Comparison of ENCODE assay signal across 27 cellular contexts in the genomic region with DNA sequence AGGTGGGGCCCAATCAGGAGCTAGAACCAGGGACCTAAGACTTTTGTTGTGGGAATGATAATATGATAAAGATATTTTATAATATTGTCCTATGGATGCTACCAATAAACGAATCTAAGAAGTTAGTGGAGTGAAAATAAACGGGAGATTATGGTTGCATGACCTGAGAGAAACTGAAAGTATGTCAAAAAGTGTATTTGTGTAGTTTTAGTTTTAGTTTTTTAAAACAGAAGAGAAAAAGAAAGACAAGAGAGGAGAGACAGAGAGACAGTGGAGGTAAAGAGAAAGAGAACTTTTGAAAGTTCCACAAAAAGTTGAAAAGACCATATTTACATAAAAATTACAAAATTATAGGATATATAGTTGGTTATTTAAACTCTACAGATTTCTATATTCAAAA.
DNase-seq lines count a peak whose midpoint lies in the region; ATAC-seq, FAIRE-seq and TF ChIP-seq lines count a peak whose summit lies in the region.
"Had no signal": no experiment of that assay in that cellular context is flagged by ENCODE, and none has a peak within 500 bp of the region (broad histone marks: within the 10 kb centered on the region; RNA-seq: fewer than 3 reads in every experiment).

No MANE protein-coding gene starts in this region.

- no peaks in the 10 kb centered on the region for H3K36me3 Mint-ChIP-seq in activated naive CD8-positive, alpha-beta T cell treated with anti-CD3 and anti-CD28 coated beads, Interleukin-2, amount 50 U/mL, for 24 hours (ENCODE audit: low read depth)
- H3K36me3 Mint-ChIP-seq in activated naive CD8-positive, alpha-beta T cell treated with anti-CD3 and anti-CD28 coated beads for 36 hours: no peaks in the 10 kb centered on the region
- no peaks in the 10 kb centered on the region for H3K36me3 Mint-ChIP-seq in activated B cell treated with CpG ODN at 0.5 μM for 24 hours (ENCODE audit: low read depth)
- H3K36me3 Mint-ChIP-seq: naive thymus-derived CD4-positive, alpha-beta T cell had no signal

- CTCF ChIA-PET in activated B cell treated with CpG ODN at 0.5 μM for 24 hours (lab: Charles Lee): no interaction called here

- no peaks in the 10 kb centered on the region for H3K4me1 Mint-ChIP-seq in activated naive CD8-positive, alpha-beta T cell treated with anti-CD3 and anti-CD28 coated beads, Interleukin-2, amount 50 U/mL, for 24 hours
- H3K4me1 Mint-ChIP-seq in activated naive CD8-positive, alpha-beta T cell treated with anti-CD3 and anti-CD28 coated beads for 36 hours: no peaks in the 10 kb centered on the region
- H3K4me1 Mint-ChIP-seq in activated B cell treated with CpG ODN at 0.5 μM for 24 hours: peaks cover 23% of the 10 kb centered on the region
- H3K4me1 Mint-ChIP-seq: activated CD4-positive, alpha-beta T cell treated with anti-CD3 and anti-CD28 coated beads for 36 hours; naive thymus-derived CD4-positive, alpha-beta T cell had no signal

- peak overlapping the region; percentile 12 for H3K27ac Mint-ChIP-seq in activated naive CD8-positive, alpha-beta T cell treated with anti-CD3 and anti-CD28 coated beads, Interleukin-2, amount 50 U/mL, for 24 hours
- H3K27ac Mint-ChIP-seq in activated naive CD8-positive, alpha-beta T cell treated with anti-CD3 and anti-CD28 coated beads for 36 hours: no peak overlapping the region
- H3K27ac Mint-ChIP-seq in activated B cell treated with CpG ODN at 0.5 μM for 24 hours: peak overlapping the region; percentile 74
- H3K27ac Mint-ChIP-seq: activated CD4-positive, alpha-beta T cell treated with anti-CD3 and anti-CD28 coated beads for 36 hours; activated CD8-positive, alpha-beta T cell treated with anti-CD3 and anti-CD28 coated beads, Interleukin-2, amount 10 ng/mL, durations not matched to agents 7 days and 5 days; activated T-helper 2 cell treated with anti-CD3 and anti-CD28 coated beads, Interferon-gamma antibody, Interleukin-2, Interleukin-4, amounts not matched to agents 10 μg/mL and 5 μg/mL and 100 μg/mL, durations not matched to agents 14 hours and 24 hours and 36 hours; naive thymus-derived CD4-positive, alpha-beta T cell; progenitor cell of endocrine pancreas had no signal

- no peak overlapping the region for H3K9ac ChIP-seq in colonic mucosa (ENCODE audit: low read depth in 2 of 2, low read length in 2 of 2)

- H3K4me3 Mint-ChIP-seq in activated naive CD8-positive, alpha-beta T cell treated with anti-CD3 and anti-CD28 coated beads, Interleukin-2, amount 50 U/mL, for 24 hours: no peak overlapping the region
- H3K4me3 Mint-ChIP-seq in activated naive CD8-positive, alpha-beta T cell treated with anti-CD3 and anti-CD28 coated beads for 36 hours: no peak overlapping the region
- H3K4me3 Mint-ChIP-seq in activated B cell treated with CpG ODN at 0.5 μM for 24 hours: peak overlapping the region; percentile 50
- H3K4me3 Mint-ChIP-seq: activated CD4-positive, alpha-beta T cell treated with anti-CD3 and anti-CD28 coated beads for 36 hours; activated CD8-positive, alpha-beta T cell treated with anti-CD3 and anti-CD28 coated beads, Interleukin-2, amount 10 ng/mL, durations not matched to agents 7 days and 5 days; naive thymus-derived CD4-positive, alpha-beta T cell had no signal

- no peak overlapping the region for H3K27ac ChIP-seq in colonic mucosa
- H3K27ac ChIP-seq: transverse colon had no signal

- DNase-seq in activated naive CD8-positive, alpha-beta T cell treated with anti-CD3 and anti-CD28 coated beads, Interleukin-2, amount 50 U/mL, for 24 hours: no peak
- DNase-seq in activated naive CD8-positive, alpha-beta T cell treated with anti-CD3 and anti-CD28 coated beads for 36 hours: no peak
- DNase-seq in activated B cell treated with CpG ODN at 0.5 μM for 24 hours (no peak), colonic mucosa (no peak), urothelium cell line (ENCODE audit: low spot score) (no peak), Kasumi-1 (lab: John Stamatoyannopoulos, UW) (no peak), OCI-M2 (lab: John Stamatoyannopoulos, UW; ENCODE audit: unreplicated experiment) (no peak)
- DNase-seq: 8988T; activated CD4-positive, alpha-beta T cell treated with anti-CD3 and anti-CD28 coated beads for 36 hours; activated CD8-positive, alpha-beta T cell treated with anti-CD3 and anti-CD28 coated beads, Interleukin-2, amount 10 ng/mL, durations not matched to agents 7 days and 5 days; activated naive CD4-positive, alpha-beta T cell treated with anti-CD3 and anti-CD28 coated beads, Interleukin-2, amount 50 U/mL, for 16 hours; KG1; midbrain; MV-4-11; naive thymus-derived CD4-positive, alpha-beta T cell; NCI-H1436 treated with DMSO at 0.1 percent for 48 hours; NCI-H345; SIG-M5; stimulated activated CD4-positive, alpha-beta T cell treated with anti-CD3 and anti-CD28 coated beads, Interleukin-4, amount 100 ng/mL, for 4 hours; SW 1271; transverse colon had no signal

- no peaks in the 10 kb centered on the region for H3K4me1 ChIP-seq in colonic mucosa

- no peak for ATAC-seq in activated naive CD8-positive, alpha-beta T cell treated with anti-CD3 and anti-CD28 coated beads, Interleukin-2, amount 50 U/mL, for 24 hours
- peak; percentile 83 for ATAC-seq in HG03432 (IDR thresholded peaks at IDR 0.05; ENCODE audit: unreplicated experiment)
- no peak for ATAC-seq in activated B cell treated with CpG ODN at 0.5 μM for 24 hours (ENCODE audit: low read depth)
- ATAC-seq: activated CD4-positive, alpha-beta T cell treated with anti-CD3 and anti-CD28 coated beads for 36 hours; activated CD8-positive, alpha-beta T cell treated with anti-CD3 and anti-CD28 coated beads, Interleukin-2, amount 10 ng/mL, durations not matched to agents 7 days and 5 days; HCT116; naive thymus-derived CD4-positive, alpha-beta T cell had no signal

- H3K27me3 Mint-ChIP-seq in activated naive CD8-positive, alpha-beta T cell treated with anti-CD3 and anti-CD28 coated beads, Interleukin-2, amount 50 U/mL, for 24 hours: no peaks in the 10 kb centered on the region
- H3K27me3 Mint-ChIP-seq in activated naive CD8-positive, alpha-beta T cell treated with anti-CD3 and anti-CD28 coated beads for 36 hours: no peaks in the 10 kb centered on the region
- no peaks in the 10 kb centered on the region for H3K27me3 Mint-ChIP-seq in activated B cell treated with CpG ODN at 0.5 μM for 24 hours
- H3K27me3 Mint-ChIP-seq: activated CD4-positive, alpha-beta T cell treated with anti-CD3 and anti-CD28 coated beads for 36 hours; naive thymus-derived CD4-positive, alpha-beta T cell; progenitor cell of endocrine pancreas had no signal

- FAIRE-seq in urothelium cell line (lab: Jason Lieb, UNC): no peak
- FAIRE-seq: endothelial cell of umbilical vein, G401.6 had no signal

- no peaks in the 10 kb centered on the region for H3K9me3 ChIP-seq in colonic mucosa
- H3K9me3 ChIP-seq: transverse colon had no signal

- no peak overlapping the region for H3K4me3 ChIP-seq in colonic mucosa
- H3K4me3 ChIP-seq: transverse colon had no signal

- H3K27me3 ChIP-seq in colonic mucosa: no peaks in the 10 kb centered on the region
- H3K27me3 ChIP-seq: transverse colon had no signal

- peaks cover 16% of the 10 kb centered on the region for H3K9me3 Mint-ChIP-seq in activated naive CD8-positive, alpha-beta T cell treated with anti-CD3 and anti-CD28 coated beads, Interleukin-2, amount 50 U/mL, for 24 hours
- H3K9me3 Mint-ChIP-seq in activated naive CD8-positive, alpha-beta T cell treated with anti-CD3 and anti-CD28 coated beads for 36 hours: peaks cover 13% of the 10 kb centered on the region
- peaks cover 12% of the 10 kb centered on the region for H3K9me3 Mint-ChIP-seq in activated B cell treated with CpG ODN at 0.5 μM for 24 hours

- POLR2A ChIA-PET in activated B cell treated with CpG ODN at 0.5 μM for 24 hours (lab: Charles Lee): no interaction called here

- no peak for TF ChIP-seq CTCF in activated B cell treated with CpG ODN at 0.5 μM for 24 hours (IDR thresholded peaks at IDR 0.05)
- no peak for TF ChIP-seq CTCF in colonic mucosa (IDR thresholded peaks at IDR 0.05)

- intact Hi-C loops in activated B cell treated with CpG ODN at 0.5 μM for 24 hours (cut with micrococcal nuclease): no loop called here
- intact Hi-C loops in colonic mucosa (cut with DNase I): no loop called here

- no peaks in the 10 kb centered on the region for H3K36me3 ChIP-seq in colonic mucosa
- H3K36me3 ChIP-seq: transverse colon had no signal
